Comparison of ENCODE assay signal across 21 cellular contexts in the genomic region with DNA sequence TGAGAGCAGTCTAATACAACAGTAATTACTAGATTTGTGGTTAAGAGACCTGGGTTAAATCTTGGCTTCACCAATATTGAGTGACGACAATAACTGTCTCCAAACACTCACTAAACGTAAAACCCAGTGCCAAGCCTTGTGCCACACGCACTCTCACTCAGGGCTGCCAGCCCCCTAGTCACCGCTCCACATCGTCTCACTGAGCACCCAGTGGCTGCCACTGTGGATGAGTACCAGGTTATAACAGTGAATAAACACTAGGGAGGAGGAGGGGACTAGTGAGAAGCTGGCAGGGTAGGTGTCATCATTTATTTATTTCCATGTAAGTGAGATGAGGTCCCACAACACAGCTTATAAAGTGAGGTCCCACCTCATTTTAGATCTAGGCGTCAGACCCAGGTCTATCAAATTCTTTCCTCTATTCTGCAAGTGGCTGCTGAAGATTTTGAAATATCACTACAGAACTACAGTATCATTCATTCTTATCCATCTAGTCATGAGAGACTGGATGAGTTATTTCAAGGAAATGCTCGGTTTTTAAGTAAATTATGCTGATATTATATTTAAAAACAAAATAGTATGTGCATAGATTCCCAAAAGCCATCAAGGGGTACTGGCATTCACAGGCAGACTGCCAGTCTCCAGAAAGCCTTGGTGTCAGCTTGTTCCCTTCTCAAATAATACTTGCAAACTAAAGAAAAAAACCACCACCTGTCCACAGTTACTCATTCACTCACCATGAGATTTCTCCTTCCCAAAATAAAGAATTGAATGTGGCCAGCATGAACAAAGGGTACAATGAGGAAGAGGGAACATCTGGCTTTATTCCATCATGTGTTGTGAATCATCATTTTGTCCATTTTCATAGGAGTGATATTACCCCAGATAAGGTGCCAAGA.
A peak's percentile ranks its signal among the peaks of the same experiment; 100 is the strongest.
DNase-seq lines count a peak whose midpoint lies in the region; ATAC-seq and TF ChIP-seq lines count a peak whose summit lies in the region.
"Had no signal": no experiment of that assay in that cellular context is flagged by ENCODE, and none has a peak within 500 bp of the region (broad histone marks: within the 10 kb centered on the region; RNA-seq: fewer than 3 reads in every experiment).

No MANE protein-coding gene starts in this region.

- DNase-seq in cardiac muscle cell (ENCODE audit: low read depth in 1 of 2, low spot score in 1 of 2) (peak in 1 of 2 donors; percentile 9), right atrium auricular region (ENCODE audit: low spot score) (no peak), dermis blood vessel endothelial cell (peak; percentile 31), kidney tubule cell (ENCODE audit: low spot score) (peak; percentile 21), upper lobe of right lung (no peak), T-cell (no peak), HUDEP-2 (lab: John Stamatoyannopoulos, UW; ENCODE audit: unreplicated experiment in 76 of 76) (no peak), NCI-H446 (lab: John Stamatoyannopoulos, UW) (no peak)
- DNase-seq: activated CD4-positive, CD25-positive, alpha-beta regulatory T cell treated with anti-CD3 and anti-CD28 coated beads, Interleukin-2, amount 50 U/mL, for 72 hours; activated CD8-positive, alpha-beta memory T cell treated with anti-CD3 and anti-CD28 coated beads, Interleukin-2, amount 10 ng/mL, durations not matched to agents 7 days and 5 days; activated naive CD4-positive, alpha-beta T cell; CD4-positive, alpha-beta T cell; effector memory CD8-positive, alpha-beta T cell; Karpas-422; NCI-H1436; NCI-H2227 treated with DMSO at 0.1 percent for 48 hours; NK-92 treated with Interleukin-12 subunit alpha and Interleukin-12 subunit beta, amount 100 ng/mL, for 24 hours; SHP77; stimulated activated CD4-positive, alpha-beta T cell treated with anti-CD3 and anti-CD28 coated beads, Interleukin-1b, Interleukin-23, amount 100 ng/mL, for 48 hours had no signal

- TF ChIP-seq CTCF in cardiac muscle cell (IDR thresholded peaks at IDR 0.05; ENCODE audit: low read depth, low read length): no peak
- no peak for TF ChIP-seq CTCF in right atrium auricular region (IDR thresholded peaks at IDR 0.05)
- no peak for TF ChIP-seq CTCF in upper lobe of right lung (IDR thresholded peaks at IDR 0.05)

- H3K9me3 Mint-ChIP-seq in T-cell: no peaks in the 10 kb centered on the region
- H3K9me3 Mint-ChIP-seq: CD4-positive, alpha-beta T cell; effector memory CD8-positive, alpha-beta T cell; neural crest cell had no signal

- POLR2A ChIA-PET in T-cell (lab: Charles Lee): interaction anchor here in 1 of 2 donors (0.7 kb wide), 1 partner anchor 230 kb away, joined by 3 read pairs; no protein-coding TSS in a partner anchor

- H3K27ac ChIP-seq in cardiac muscle cell (peak overlapping the region; percentile 45), right atrium auricular region (no peak overlapping the region), upper lobe of right lung (no peak overlapping the region)

- peaks cover 21% of the 10 kb centered on the region for H3K4me1 ChIP-seq in cardiac muscle cell (ENCODE audit: low read depth)
- no peaks in the 10 kb centered on the region for H3K4me1 ChIP-seq in right atrium auricular region
- H3K4me1 ChIP-seq in upper lobe of right lung: no peaks in the 10 kb centered on the region

- H3K36me3 ChIP-seq in cardiac muscle cell: peaks cover 39% of the 10 kb centered on the region
- H3K36me3 ChIP-seq in right atrium auricular region: peaks cover 50% of the 10 kb centered on the region
- H3K36me3 ChIP-seq in upper lobe of right lung: peaks cover 58% of the 10 kb centered on the region

- intact Hi-C loops in upper lobe of right lung (cut with DNase I): no loop called here

- H3K9me3 ChIP-seq in cardiac muscle cell (ENCODE audit: low read depth) (no peaks in the 10 kb centered on the region), right atrium auricular region (no peaks in the 10 kb centered on the region), upper lobe of right lung (no peaks in the 10 kb centered on the region)

- no peak overlapping the region for H3K27ac Mint-ChIP-seq in T-cell
- H3K27ac Mint-ChIP-seq: activated CD8-positive, alpha-beta memory T cell treated with anti-CD3 and anti-CD28 coated beads, Interleukin-2, amount 10 ng/mL, durations not matched to agents 7 days and 5 days; CD4-positive, alpha-beta T cell; effector memory CD8-positive, alpha-beta T cell had no signal

- no peak overlapping the region for H3K4me3 Mint-ChIP-seq in T-cell
- H3K4me3 Mint-ChIP-seq: activated CD8-positive, alpha-beta memory T cell treated with anti-CD3 and anti-CD28 coated beads, Interleukin-2, amount 10 ng/mL, durations not matched to agents 7 days and 5 days; CD4-positive, alpha-beta T cell; effector memory CD8-positive, alpha-beta T cell; neural crest cell had no signal

- no peaks in the 10 kb centered on the region for H3K4me1 Mint-ChIP-seq in T-cell
- H3K4me1 Mint-ChIP-seq: activated CD8-positive, alpha-beta memory T cell treated with anti-CD3 and anti-CD28 coated beads, Interleukin-2, amount 10 ng/mL, durations not matched to agents 7 days and 5 days; neural crest cell had no signal

- H3K4me3 ChIP-seq in cardiac muscle cell: no peak overlapping the region
- H3K4me3 ChIP-seq in right atrium auricular region: no peak overlapping the region
- no peak overlapping the region for H3K4me3 ChIP-seq in upper lobe of right lung
- H3K4me3 ChIP-seq: GM12878 had no signal

- no peaks in the 10 kb centered on the region for H3K36me3 Mint-ChIP-seq in T-cell
- H3K36me3 Mint-ChIP-seq: activated CD8-positive, alpha-beta memory T cell treated with anti-CD3 and anti-CD28 coated beads, Interleukin-2, amount 10 ng/mL, durations not matched to agents 7 days and 5 days had no signal

- CTCF ChIA-PET in T-cell (lab: Charles Lee): no interaction called here

- no peaks in the 10 kb centered on the region for H3K27me3 ChIP-seq in cardiac muscle cell
- H3K27me3 ChIP-seq in right atrium auricular region: no peaks in the 10 kb centered on the region
- H3K27me3 ChIP-seq in upper lobe of right lung: no peaks in the 10 kb centered on the region

- ATAC-seq in upper lobe of right lung (peak; percentile 18), T-cell (replicated peaks in 1 of 4) (no peak)
- ATAC-seq: activated CD8-positive, alpha-beta memory T cell treated with anti-CD3 and anti-CD28 coated beads, Interleukin-2, amount 10 ng/mL, durations not matched to agents 7 days and 5 days; effector memory CD8-positive, alpha-beta T cell; GM12878 had no signal

- H3K27me3 Mint-ChIP-seq in T-cell: no peaks in the 10 kb centered on the region
- H3K27me3 Mint-ChIP-seq: activated CD8-positive, alpha-beta memory T cell treated with anti-CD3 and anti-CD28 coated beads, Interleukin-2, amount 10 ng/mL, durations not matched to agents 7 days and 5 days; CD4-positive, alpha-beta T cell; effector memory CD8-positive, alpha-beta T cell had no signal

Comparison
In these comparisons a context has a peak if more than half of its experiments do, and no peak if none do; other contexts are left out.
1. DNase-seq: peak in dermis blood vessel endothelial cell (single experiment) and kidney tubule cell (single experiment); none in right atrium auricular region (single experiment), upper lobe of right lung (single experiment), T-cell (0 of 34), HUDEP-2 (0 of 76) and NCI-H446 (0 of 2).